Comparison of ENCODE assay signal across 23 cellular contexts in the genomic region with DNA sequence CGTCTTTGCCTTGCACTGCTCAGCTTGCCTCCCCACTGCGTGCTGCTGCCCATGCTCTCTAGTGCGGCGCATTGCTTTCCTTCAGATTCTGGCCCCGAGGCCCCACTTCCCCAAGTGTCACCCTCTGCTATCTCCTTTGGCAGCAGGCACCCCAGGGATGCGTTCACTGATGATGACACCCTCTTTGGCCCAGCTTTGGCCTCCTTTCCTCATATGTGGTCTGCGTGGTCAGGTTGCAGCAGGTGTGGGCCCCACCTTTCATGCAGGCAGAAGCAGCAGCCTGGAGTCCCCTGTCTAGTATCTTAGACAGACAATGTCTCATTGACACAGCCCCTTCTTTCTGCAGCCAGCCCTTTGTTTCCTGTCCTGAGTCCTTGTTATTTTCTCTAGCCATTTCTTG. TPM values are rescaled to one million over a fixed set of nuclear protein-coding genes. Genes with fewer than 3 reads are reported as not detected.
DNase-seq lines count a peak whose midpoint lies in the region; ATAC-seq and TF ChIP-seq lines count a peak whose summit lies in the region.
"Had no signal": no experiment of that assay in that cellular context is flagged by ENCODE, and none has a peak within 500 bp of the region (broad histone marks: within the 10 kb centered on the region; RNA-seq: fewer than 3 reads in every experiment).

No MANE protein-coding gene starts in this region.

- no peak overlapping the region for H3K4me2 ChIP-seq in DND-41 (ENCODE audit: insufficient read depth, low read length)

- peak; percentile 77 for DNase-seq in NK-92 treated with Interleukin-12 subunit alpha and Interleukin-12 subunit beta, amount 100 ng/mL, for 24 hours (lab: John Stamatoyannopoulos, UW)
- DNase-seq in NK-92 (lab: John Stamatoyannopoulos, UW; ENCODE audit: unreplicated experiment) (no peak), DND-41 (no peak), activated B cell treated with CpG ODN at 0.5 μM for 24 hours (no peak), natural killer cell (no peak), D341Med (ENCODE audit: low spot score) (no peak), stomach (no peak)
- DNase-seq in activated CD4-positive, alpha-beta T cell treated with anti-CD3 and anti-CD28 coated beads, Interleukin-2, amount 10 ng/mL, durations not matched to agents 7 days and 5 days = no peak
- DNase-seq: 8988T; CD8-positive, alpha-beta T cell; DMS79 treated with DMSO at 0.1 percent for 48 hours; IMR-90; Karpas-422; MG63; NCI-H1105 treated with DMSO at 0.1 percent for 48 hours; NCI-H1694 treated with DMSO at 0.1 percent for 48 hours; NCI-H345; NCI-H526 treated with DMSO at 0.1 percent for 48 hours; PC-3 had no signal

- H2AFZ ChIP-seq in DND-41 (ENCODE audit: low read depth, low read length) = no peak overlapping the region

- TF ChIP-seq POLR2A in stomach (IDR thresholded peaks at IDR 0.05) = no peak

- H3K9me3 Mint-ChIP-seq in activated B cell treated with CpG ODN at 0.5 μM for 24 hours = no peaks in the 10 kb centered on the region
- H3K9me3 Mint-ChIP-seq in natural killer cell = no peaks in the 10 kb centered on the region
- no peaks in the 10 kb centered on the region for H3K9me3 Mint-ChIP-seq in activated CD4-positive, alpha-beta T cell treated with anti-CD3 and anti-CD28 coated beads, Interleukin-2, amount 10 ng/mL, durations not matched to agents 7 days and 5 days
- H3K9me3 Mint-ChIP-seq: CD8-positive, alpha-beta T cell; H9 had no signal

- WGBS in stomach, 5 donors = 84 to 97% (median 88%) methylated on average over 7 of the region's 7 CpGs

- no peaks in the 10 kb centered on the region for H3K36me3 Mint-ChIP-seq in activated B cell treated with CpG ODN at 0.5 μM for 24 hours (ENCODE audit: low read depth)
- no peaks in the 10 kb centered on the region for H3K36me3 Mint-ChIP-seq in natural killer cell
- H3K36me3 Mint-ChIP-seq in activated CD4-positive, alpha-beta T cell treated with anti-CD3 and anti-CD28 coated beads, Interleukin-2, amount 10 ng/mL, durations not matched to agents 7 days and 5 days (ENCODE audit: low read depth) = no peaks in the 10 kb centered on the region
- H3K36me3 Mint-ChIP-seq: CD8-positive, alpha-beta T cell had no signal

- H3K9me3 ChIP-seq in DND-41 (ENCODE audit: insufficient read depth, low read length, severe bottlenecking) (no peaks in the 10 kb centered on the region), stomach (no peaks in the 10 kb centered on the region)
- H3K9me3 ChIP-seq: MG63 had no signal

- H3K9ac ChIP-seq in DND-41 (ENCODE audit: low read depth, low read length) = no peak overlapping the region

- no peaks in the 10 kb centered on the region for H3K4me1 ChIP-seq in DND-41 (ENCODE audit: insufficient read depth, low read length)
- H3K4me1 ChIP-seq in stomach = no peaks in the 10 kb centered on the region

- H3K27me3 Mint-ChIP-seq in activated B cell treated with CpG ODN at 0.5 μM for 24 hours (peaks cover 5% of the 10 kb centered on the region), natural killer cell (ENCODE audit: low read depth in 2 of 2) (no peaks in the 10 kb centered on the region)
- peaks cover 28% of the 10 kb centered on the region for H3K27me3 Mint-ChIP-seq in activated CD4-positive, alpha-beta T cell treated with anti-CD3 and anti-CD28 coated beads, Interleukin-2, amount 10 ng/mL, durations not matched to agents 7 days and 5 days

- H3K27ac Mint-ChIP-seq in activated B cell treated with CpG ODN at 0.5 μM for 24 hours (peak overlapping the region; percentile 1), natural killer cell (peak overlapping the region; percentile 4 to 70)
- H3K27ac Mint-ChIP-seq in activated CD4-positive, alpha-beta T cell treated with anti-CD3 and anti-CD28 coated beads, Interleukin-2, amount 10 ng/mL, durations not matched to agents 7 days and 5 days = no peak overlapping the region
- H3K27ac Mint-ChIP-seq: H9 had no signal

- TF ChIP-seq CTCF in DND-41 (IDR thresholded peaks at IDR 0.05; ENCODE audit: borderline replicate concordance, extremely low read depth, low read length, poor library complexity, severe bottlenecking) (no peak), activated B cell treated with CpG ODN at 0.5 μM for 24 hours (IDR thresholded peaks at IDR 0.05) (no peak), natural killer cell (IDR thresholded peaks at IDR 0.05) (no peak), stomach (IDR thresholded peaks at IDR 0.05) (no peak)

- TF ChIP-seq EP300 in stomach (IDR thresholded peaks at IDR 0.05) = no peak

- intact Hi-C loops in activated B cell treated with CpG ODN at 0.5 μM for 24 hours (cut with micrococcal nuclease) (loop anchor here (5.0 kb wide), 2 partner anchors 103 to 1678 kb away; partner anchors contain the start of genes CCL3L1 and CCL3L3), natural killer cell (cut with micrococcal nuclease) (no loop called here), stomach (cut with DNase I; ENCODE audit: low total_unique reads) (no loop called here)

- H3K36me3 ChIP-seq in DND-41 (ENCODE audit: insufficient read depth, low read length) = no peaks in the 10 kb centered on the region
- no peaks in the 10 kb centered on the region for H3K36me3 ChIP-seq in stomach
- H3K36me3 ChIP-seq: MG63 had no signal

- no peak overlapping the region for H3K4me3 ChIP-seq in DND-41 (ENCODE audit: low read depth in 1 of 2, low read length in 2 of 2)
- H3K4me3 ChIP-seq in stomach = no peak overlapping the region
- H3K4me3 ChIP-seq: MG63 had no signal

- no peaks in the 10 kb centered on the region for H3K79me2 ChIP-seq in DND-41 (ENCODE audit: insufficient read depth, low read length)

- peak overlapping the region; percentile 0 for H3K4me3 Mint-ChIP-seq in activated B cell treated with CpG ODN at 0.5 μM for 24 hours
- H3K4me3 Mint-ChIP-seq in natural killer cell = peak overlapping the region; percentile 29
- no peak overlapping the region for H3K4me3 Mint-ChIP-seq in activated CD4-positive, alpha-beta T cell treated with anti-CD3 and anti-CD28 coated beads, Interleukin-2, amount 10 ng/mL, durations not matched to agents 7 days and 5 days
- H3K4me3 Mint-ChIP-seq: CD8-positive, alpha-beta T cell; H9 had no signal

- ATAC-seq in DND-41 (ENCODE audit: insufficient read depth, low read depth) = peak; percentile 48; the same call in 1 of the 3 replicates
- no peak for ATAC-seq in activated B cell treated with CpG ODN at 0.5 μM for 24 hours (ENCODE audit: low read depth)
- no peak for ATAC-seq in natural killer cell
- ATAC-seq: CD8-positive, alpha-beta T cell; PC-3 had no signal

- CTCF ChIA-PET in activated B cell treated with CpG ODN at 0.5 μM for 24 hours (lab: Charles Lee) = no interaction called here
- CTCF ChIA-PET in activated CD4-positive, alpha-beta T cell treated with anti-CD3 and anti-CD28 coated beads, Interleukin-2, amount 10 ng/mL, durations not matched to agents 7 days and 5 days (lab: Charles Lee) = no interaction called here

- H3K27ac ChIP-seq in DND-41 (ENCODE audit: low read length) (no peak overlapping the region), stomach (no peak overlapping the region)

- H3K27me3 ChIP-seq in DND-41 (ENCODE audit: insufficient read depth, low read length, poor library complexity) (peaks cover 1% of the 10 kb centered on the region), stomach (peaks cover 0 to 7% (median 0%) of the 10 kb centered on the region in 3 donors)
- H3K27me3 ChIP-seq: MG63 had no signal

- no peaks in the 10 kb centered on the region for H4K20me1 ChIP-seq in DND-41 (ENCODE audit: insufficient read depth, low read length)

- peaks cover 81% of the 10 kb centered on the region for H3K4me1 Mint-ChIP-seq in activated B cell treated with CpG ODN at 0.5 μM for 24 hours
- H3K4me1 Mint-ChIP-seq in natural killer cell = peaks cover 80 to 83% of the 10 kb centered on the region in 2 donors
- peaks cover 20% of the 10 kb centered on the region for H3K4me1 Mint-ChIP-seq in activated CD4-positive, alpha-beta T cell treated with anti-CD3 and anti-CD28 coated beads, Interleukin-2, amount 10 ng/mL, durations not matched to agents 7 days and 5 days

- POLR2A ChIA-PET in activated B cell treated with CpG ODN at 0.5 μM for 24 hours (lab: Charles Lee) = no interaction called here
- POLR2A ChIA-PET in activated CD4-positive, alpha-beta T cell treated with anti-CD3 and anti-CD28 coated beads, Interleukin-2, amount 10 ng/mL, durations not matched to agents 7 days and 5 days (lab: Charles Lee) = no interaction called here

RNA-seq across cellular contexts. Expression of gene CCL3, which starts 4.8 kb away (rescaled TPM):
- total RNA-seq in activated B cell treated with CpG ODN at 0.5 μM for 24 hours (74.4 and 74.5 TPM in 2 replicates), natural killer cell (100 to 1,000 TPM; 381 to 547 (median 450) TPM), stomach (1 to 10 TPM in 2 of 5 donors, not detected in 3; 2.9 to 7.2 TPM)
- total RNA-seq in activated CD4-positive, alpha-beta T cell treated with anti-CD3 and anti-CD28 coated beads, Interleukin-2, amount 10 ng/mL, durations not matched to agents 7 days and 5 days = 1 to 10 TPM; 3.7 to 4.1 TPM
- 10 to 100 TPM in 1 of 3 donors, 1 to 10 TPM in 2; 2.0 to 19.1 (median 2.9) TPM for polyA plus RNA-seq in stomach
- total RNA-seq: H9, HT1080, IMR-90, PC-3 had no signal
- polyA plus RNA-seq: BJ, IMR-90 had no signal

RNA-seq across cellular contexts. Expression of gene CCL4, which starts 8.9 kb away (rescaled TPM):
- total RNA-seq in activated B cell treated with CpG ODN at 0.5 μM for 24 hours (68.8 and 82.1 TPM in 2 replicates), natural killer cell (100 to 1,000 TPM; 360 to 532 (median 476) TPM), stomach (10 to 100 TPM in 1 of 5 donors, 1 to 10 TPM in 2, not detected in 2; 1.8 to 10.7 (median 9.3) TPM)
- total RNA-seq in activated CD4-positive, alpha-beta T cell treated with anti-CD3 and anti-CD28 coated beads, Interleukin-2, amount 10 ng/mL, durations not matched to agents 7 days and 5 days = 1 to 10 TPM; 2.8 to 3.9 TPM
- 1 to 10 TPM; 1.6 to 8.1 (median 8.1) TPM for polyA plus RNA-seq in stomach
- total RNA-seq: H9, HT1080, IMR-90, PC-3, SK-MEL-5 had no signal
- polyA plus RNA-seq: BJ, IMR-90 had no signal

RNA-seq across cellular contexts. Expression of gene CCL18, which starts 30.7 kb away (rescaled TPM):
- total RNA-seq in activated B cell treated with CpG ODN at 0.5 μM for 24 hours (not detected in 2 replicates), natural killer cell (under 1 TPM in 2 of 3 donors, not detected in 1; 0.54 to 0.55 TPM), stomach (1 to 10 TPM in 1 of 5 donors, not detected in 4; 4.0 TPM)
- not detected for total RNA-seq in activated CD4-positive, alpha-beta T cell treated with anti-CD3 and anti-CD28 coated beads, Interleukin-2, amount 10 ng/mL, durations not matched to agents 7 days and 5 days
- polyA plus RNA-seq in stomach = 10 to 100 TPM in 1 of 3 donors, under 1 TPM in 2; 0.87 to 12.2 (median 0.92) TPM
- total RNA-seq: CD8-positive, alpha-beta T cell; H9; HT1080; IMR-90; PC-3 had no signal
- polyA plus RNA-seq: BJ, IMR-90 had no signal
